Comparison of ENCODE assay signal across 9 cellular contexts in genomic region chr20:1313236-1313964, GRCh38. TPM values are rescaled to one million over a fixed set of nuclear protein-coding genes. Genes with fewer than 3 reads are reported as not detected.
A peak's percentile ranks its signal among the peaks of the same experiment; 100 is the strongest.
DNase-seq lines count a peak whose midpoint lies in the region; ATAC-seq, FAIRE-seq and TF ChIP-seq lines count a peak whose summit lies in the region.
"Had no signal": no experiment of that assay in that cellular context is flagged by ENCODE, and none has a peak within 500 bp of the region (broad histone marks: within the 10 kb centered on the region; RNA-seq: fewer than 3 reads in every experiment).

No MANE protein-coding gene starts in this region.

- peak; percentile 69 for ATAC-seq in activated naive CD8-positive, alpha-beta T cell treated with anti-CD3 and anti-CD28 coated beads, Interleukin-2, amount 10 ng/mL, durations not matched to agents 7 days and 5 days (ENCODE audit: low read depth)
- no peak for ATAC-seq in HG03342 (IDR thresholded peaks at IDR 0.05; ENCODE audit: unreplicated experiment)

- no peaks in the 10 kb centered on the region for H3K4me1 ChIP-seq in cardiac muscle cell (ENCODE audit: low read depth)

- no peaks in the 10 kb centered on the region for H3K4me1 Mint-ChIP-seq in Calu3 (ENCODE audit: low read depth, unreplicated experiment)
- H3K4me1 Mint-ChIP-seq in activated naive CD8-positive, alpha-beta T cell treated with anti-CD3 and anti-CD28 coated beads, Interleukin-2, amount 10 ng/mL, durations not matched to agents 7 days and 5 days = peaks cover 10% of the 10 kb centered on the region

- H3K4me3 ChIP-seq in SK-N-MC = peak overlapping the region; percentile 50
- no peak overlapping the region for H3K4me3 ChIP-seq in cardiac muscle cell

- H3K27me3 Mint-ChIP-seq in Calu3 (ENCODE audit: unreplicated experiment) = no peaks in the 10 kb centered on the region
- H3K27me3 Mint-ChIP-seq in activated naive CD8-positive, alpha-beta T cell treated with anti-CD3 and anti-CD28 coated beads, Interleukin-2, amount 10 ng/mL, durations not matched to agents 7 days and 5 days = no peaks in the 10 kb centered on the region

- BruUV-seq in Calu3 (replicated peaks; lab: Mats Ljungman, UMichigan) = no TSS peak

- DNase-seq in Calu3 (peak; percentile 61), LHCN-M2 (ENCODE audit: low read depth) (peak; percentile 74), SK-N-MC (ENCODE audit: low read depth, low spot score) (peak; percentile 51), cardiac muscle cell (ENCODE audit: low read depth in 1 of 2, low spot score in 1 of 2) (peak; percentile 83 to 89), pons (ENCODE audit: low spot score) (peak; percentile 78), urothelium cell line (ENCODE audit: low spot score) (peak; percentile 75)
- DNase-seq in activated naive CD8-positive, alpha-beta T cell treated with anti-CD3 and anti-CD28 coated beads, Interleukin-2, amount 10 ng/mL, durations not matched to agents 7 days and 5 days = peak; percentile 71

- no peak overlapping the region for H3K4me3 Mint-ChIP-seq in Calu3 (ENCODE audit: low read depth, unreplicated experiment)
- no peak overlapping the region for H3K4me3 Mint-ChIP-seq in activated naive CD8-positive, alpha-beta T cell treated with anti-CD3 and anti-CD28 coated beads, Interleukin-2, amount 10 ng/mL, durations not matched to agents 7 days and 5 days

- H3K9me3 Mint-ChIP-seq in Calu3 (ENCODE audit: low read depth, unreplicated experiment) = no peaks in the 10 kb centered on the region
- H3K9me3 Mint-ChIP-seq in activated naive CD8-positive, alpha-beta T cell treated with anti-CD3 and anti-CD28 coated beads, Interleukin-2, amount 10 ng/mL, durations not matched to agents 7 days and 5 days = no peaks in the 10 kb centered on the region

- no peak overlapping the region for H3K27ac ChIP-seq in SK-N-MC
- H3K27ac ChIP-seq in cardiac muscle cell = no peak overlapping the region

- no peak overlapping the region for H3K27ac Mint-ChIP-seq in Calu3 (ENCODE audit: unreplicated experiment)
- H3K27ac Mint-ChIP-seq in activated naive CD8-positive, alpha-beta T cell treated with anti-CD3 and anti-CD28 coated beads, Interleukin-2, amount 10 ng/mL, durations not matched to agents 7 days and 5 days = no peak overlapping the region

- TF ChIP-seq CTCF in Calu3 (IDR thresholded peaks at IDR 0.05; ENCODE audit: unreplicated experiment) = peak; percentile 73
- peak; percentile 97 for TF ChIP-seq CTCF in cardiac muscle cell (IDR thresholded peaks at IDR 0.05; ENCODE audit: low read depth, low read length)

- no peaks in the 10 kb centered on the region for H3K9me3 ChIP-seq in SK-N-MC (ENCODE audit: low read depth, low read length)
- H3K9me3 ChIP-seq in cardiac muscle cell (ENCODE audit: low read depth) = no peaks in the 10 kb centered on the region

- H3K36me3 Mint-ChIP-seq in Calu3 (ENCODE audit: insufficient read depth, unreplicated experiment) = peaks cover 5% of the 10 kb centered on the region
- H3K36me3 Mint-ChIP-seq in activated naive CD8-positive, alpha-beta T cell treated with anti-CD3 and anti-CD28 coated beads, Interleukin-2, amount 10 ng/mL, durations not matched to agents 7 days and 5 days = no peaks in the 10 kb centered on the region

- peaks cover 10% of the 10 kb centered on the region for H3K27me3 ChIP-seq in cardiac muscle cell

- POLR2A ChIA-PET in activated naive CD8-positive, alpha-beta T cell treated with anti-CD3 and anti-CD28 coated beads, Interleukin-2, amount 10 ng/mL, durations not matched to agents 7 days and 5 days (lab: Charles Lee) = interaction anchor here (1.2 kb wide), 1 partner anchor 79 kb away, joined by 5 read pairs; no protein-coding TSS in a partner anchor

- no peak for FAIRE-seq in urothelium cell line (lab: Jason Lieb, UNC)
- FAIRE-seq: TTC549 had no signal

- intact Hi-C loops in Calu3 (cut with micrococcal nuclease; ENCODE audit: unreplicated experiment) = no loop called here

- H3K36me3 ChIP-seq in SK-N-MC (ENCODE audit: insufficient read depth, low read length) (no peaks in the 10 kb centered on the region), cardiac muscle cell (no peaks in the 10 kb centered on the region)

- peak overlapping the region; percentile 37 for H3K9ac ChIP-seq in SK-N-MC (ENCODE audit: insufficient read length)

- CTCF ChIA-PET in Calu3 (lab: Charles Lee) = interaction anchor here (1.0 kb wide), 1 partner anchor 191 kb away, joined by 3 read pairs; no protein-coding TSS in a partner anchor

RNA-seq across cellular contexts. Expression of gene SDCBP2, which starts 15.5 kb away (rescaled TPM):
- total RNA-seq in Calu3 (2022) (8.2 and 18.9 TPM in 2 replicates), LHCN-M2 (2014; rRNA removed) (1.5 and 2.9 TPM in 2 replicates), cardiac muscle cell (8.0 and 9.4 TPM in 2 replicates)
- polyA plus RNA-seq in LHCN-M2 (2012) = 1.1 TPM
- 1 to 10 TPM; 3.7 to 5.1 TPM for total RNA-seq in activated naive CD8-positive, alpha-beta T cell treated with anti-CD3 and anti-CD28 coated beads, Interleukin-2, amount 10 ng/mL, durations not matched to agents 7 days and 5 days
- 6.2 and 8.9 TPM in 2 replicates for polyA plus RNA-seq in cardiac muscle cell

RNA-seq across cellular contexts. Expression of gene SNPH, which starts 47.3 kb away (rescaled TPM):
- 2.0 and 2.4 TPM in 2 replicates for total RNA-seq in Calu3 (2022)
- total RNA-seq in LHCN-M2 (2014; rRNA removed) = 14.0 and 15.8 TPM in 2 replicates
- 6.0 TPM for polyA plus RNA-seq in LHCN-M2 (2012)
- total RNA-seq in activated naive CD8-positive, alpha-beta T cell treated with anti-CD3 and anti-CD28 coated beads, Interleukin-2, amount 10 ng/mL, durations not matched to agents 7 days and 5 days = 1 to 10 TPM; 8.8 to 9.7 TPM
- 8.1 and 14.6 TPM in 2 replicates for total RNA-seq in cardiac muscle cell
- polyA plus RNA-seq in cardiac muscle cell = 3.8 and 7.4 TPM in 2 replicates
